30 cellular contexts compared by ENCODE assay signal in the genomic region with DNA sequence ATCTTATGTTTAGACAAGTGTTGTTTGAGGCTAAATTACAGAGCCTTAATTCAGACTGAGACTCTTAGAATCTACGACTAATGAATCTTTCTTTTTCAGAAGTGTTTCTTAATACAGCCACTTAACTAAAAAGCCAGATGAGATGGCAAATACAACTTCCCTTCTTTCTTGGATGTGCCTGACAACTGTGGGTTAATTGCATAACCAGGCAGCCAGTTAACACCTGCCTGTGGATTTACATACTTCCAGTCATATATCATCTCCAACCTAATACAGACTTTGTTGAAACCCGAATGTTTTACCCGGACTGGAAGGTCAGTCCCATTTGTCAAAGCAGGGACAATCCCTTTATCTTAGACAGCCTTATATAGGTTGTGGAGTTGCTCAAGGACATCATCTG.
"Had no signal": no experiment of that assay in that cellular context is flagged by ENCODE, and none has a peak within 500 bp of the region (broad histone marks: within the 10 kb centered on the region; RNA-seq: fewer than 3 reads in every experiment).

No MANE protein-coding gene starts in this region.

- H3K4me3 ChIP-seq: K562, SJCRH30, SK-N-MC had no signal

- H3K4me1 Mint-ChIP-seq: activated B cell treated with CpG ODN at 0.5 μM for 24 hours; activated naive CD4-positive, alpha-beta T cell treated with anti-CD3 and anti-CD28 coated beads, Interleukin-2, amount 10 ng/mL, durations not matched to agents 7 days and 5 days; activated naive CD8-positive, alpha-beta T cell treated with anti-CD3 and anti-CD28 coated beads, Interleukin-2, amount 50 U/mL, for 24 hours had no signal

- H3K27me3 ChIP-seq: SJCRH30 had no signal

- H3K9me3 Mint-ChIP-seq: activated B cell treated with CpG ODN at 0.5 μM for 24 hours; activated CD4-positive, alpha-beta memory T cell treated with anti-CD3 and anti-CD28 coated beads for 36 hours; activated naive CD4-positive, alpha-beta T cell treated with anti-CD3 and anti-CD28 coated beads, Interleukin-2, amount 10 ng/mL, durations not matched to agents 7 days and 5 days; activated naive CD8-positive, alpha-beta T cell treated with anti-CD3 and anti-CD28 coated beads, Interleukin-2, amount 50 U/mL, for 24 hours had no signal

- H3K4me1 ChIP-seq: SJCRH30 had no signal

- H3K36me3 ChIP-seq: SJCRH30 had no signal

- H3K9me3 ChIP-seq: SJCRH30 had no signal

- H3K27ac ChIP-seq: SJCRH30, SK-N-MC, VCaP had no signal

- H3K36me3 Mint-ChIP-seq: activated CD4-positive, alpha-beta memory T cell treated with anti-CD3 and anti-CD28 coated beads for 36 hours; activated naive CD4-positive, alpha-beta T cell treated with anti-CD3 and anti-CD28 coated beads, Interleukin-2, amount 10 ng/mL, durations not matched to agents 7 days and 5 days; activated naive CD8-positive, alpha-beta T cell; brain had no signal

- H3K4me3 Mint-ChIP-seq: activated B cell treated with CpG ODN at 0.5 μM for 24 hours; activated CD4-positive, alpha-beta memory T cell treated with anti-CD3 and anti-CD28 coated beads for 36 hours; activated naive CD4-positive, alpha-beta T cell treated with anti-CD3 and anti-CD28 coated beads, Interleukin-2, amount 10 ng/mL, durations not matched to agents 7 days and 5 days; activated naive CD8-positive, alpha-beta T cell; activated naive CD8-positive, alpha-beta T cell treated with anti-CD3 and anti-CD28 coated beads, Interleukin-2, amount 50 U/mL, for 24 hours; brain had no signal

- H3K27ac Mint-ChIP-seq: activated B cell treated with CpG ODN at 0.5 μM for 24 hours; activated CD4-positive, alpha-beta memory T cell treated with anti-CD3 and anti-CD28 coated beads for 36 hours; activated naive CD4-positive, alpha-beta T cell treated with anti-CD3 and anti-CD28 coated beads, Interleukin-2, amount 10 ng/mL, durations not matched to agents 7 days and 5 days; activated naive CD8-positive, alpha-beta T cell; activated naive CD8-positive, alpha-beta T cell treated with anti-CD3 and anti-CD28 coated beads, Interleukin-2, amount 50 U/mL, for 24 hours; brain had no signal

- DNase-seq: activated B cell treated with CpG ODN at 0.5 μM for 24 hours; activated CD4-positive, alpha-beta memory T cell treated with anti-CD3 and anti-CD28 coated beads for 36 hours; activated CD4-positive, alpha-beta T cell treated with anti-CD3 and anti-CD28 coated beads for 4 hours; activated CD4-positive, alpha-beta T cell treated with anti-CD3 and anti-CD28 coated beads, Interleukin-2, amount 50 U/mL, for 1 hour; activated CD4-positive, CD25-positive, alpha-beta regulatory T cell treated with anti-CD3 and anti-CD28 coated beads, Interleukin-2, amount 50 U/mL, for 72 hours; activated CD8-positive, alpha-beta memory T cell treated with anti-CD3 and anti-CD28 coated beads, Interleukin-2, amount 50 U/mL, for 48 hours; activated effector memory CD4-positive, alpha-beta T cell treated with Interleukin-2 at 50 U/mL for 16 hours; activated naive CD4-positive, alpha-beta T cell treated with anti-CD3 and anti-CD28 coated beads, Interleukin-2, amount 10 ng/mL, durations not matched to agents 7 days and 5 days; activated naive CD8-positive, alpha-beta T cell treated with anti-CD3 and anti-CD28 coated beads, Interleukin-2, amount 50 U/mL, for 24 hours; activated T-cell treated with anti-CD3 and anti-CD28 coated beads, Interleukin-2, amount 50 U/mL, for 48 hours; anterior cingulate cortex; central memory CD4-positive, alpha-beta T cell; NCI-H1105 treated with DMSO at 0.1 percent for 48 hours; NCI-H1436; NCI-H1694 treated with DMSO at 0.1 percent for 48 hours; NCI-H2029; NCI-H2171 treated with DMSO at 0.1 percent for 48 hours; NCI-H2227 treated with DMSO at 0.1 percent for 48 hours; NCI-H524 treated with DMSO at 0.1 percent for 48 hours; Right ventricle myocardium superior; SJCRH30; SW 1271; T-helper 1 cell; T-helper 2 cell; T-helper 9 cell had no signal
